In genomic region chr6:151391021-151391470, GRCh38 we compare ENCODE assay signal across 8 cellular contexts. TPM values are rescaled to one million over a fixed set of nuclear protein-coding genes. Genes with fewer than 3 reads are reported as not detected.
DNase-seq lines count a peak whose midpoint lies in the region; ATAC-seq and TF ChIP-seq lines count a peak whose summit lies in the region.

No MANE protein-coding gene starts in this region.

- TF ChIP-seq RAD21 in SK-N-SH (IDR thresholded peaks at IDR 0.05; ENCODE audit: low read length), result no peak

- no peak overlapping the region for H2AFZ ChIP-seq in SK-N-SH (ENCODE audit: low read depth)
- no peak overlapping the region for H2AFZ ChIP-seq in osteoblast (ENCODE audit: low read length)

- TF ChIP-seq EP300 in SK-N-SH (IDR thresholded peaks at IDR 0.05; ENCODE audit: borderline replicate concordance in 1 of 2, low read depth in 1 of 2, low read length in 1 of 2), result no peak

- H3K4me2 ChIP-seq in SK-N-SH (peak overlapping the region; percentile 97), osteoblast (ENCODE audit: insufficient read depth, low read length) (peak overlapping the region; percentile 89)

- no peaks in the 10 kb centered on the region for H3K9me3 Mint-ChIP-seq in activated naive CD4-positive, alpha-beta T cell treated with anti-CD3 and anti-CD28 coated beads, Interleukin-2, amount 10 ng/mL, durations not matched to agents 7 days and 5 days
- H3K9me3 Mint-ChIP-seq in glutamatergic neuron (ENCODE audit: unreplicated experiment), result peaks cover 14% of the 10 kb centered on the region

- H3K27me3 Mint-ChIP-seq in activated naive CD4-positive, alpha-beta T cell treated with anti-CD3 and anti-CD28 coated beads, Interleukin-2, amount 10 ng/mL, durations not matched to agents 7 days and 5 days, result no peaks in the 10 kb centered on the region
- H3K27me3 Mint-ChIP-seq in glutamatergic neuron (ENCODE audit: unreplicated experiment), result peaks cover 11% of the 10 kb centered on the region

- peak overlapping the region; percentile 98 to 99 for H3K27ac ChIP-seq in SK-N-SH (ENCODE audit: low read depth in 2 of 2, low read length in 1 of 2)
- H3K27ac ChIP-seq in osteoblast (ENCODE audit: low read depth, low read length), result peak overlapping the region; percentile 64
- peak overlapping the region; percentile 97 to 99 for H3K27ac ChIP-seq in thoracic aorta

- H3K4me1 ChIP-seq in SK-N-SH (ENCODE audit: control insufficient read depth in 1 of 2, insufficient read depth in 2 of 2, low read depth in 1 of 2, low read length in 1 of 2) (peaks cover 25 to 31% of the 10 kb centered on the region in 2 experiments), osteoblast (ENCODE audit: insufficient read depth, low read length) (peaks cover 44% of the 10 kb centered on the region), thoracic aorta (ENCODE audit: control insufficient read depth in 1 of 2, low read depth in 2 of 2) (peaks cover 33 to 60% of the 10 kb centered on the region in 2 donors)

- H3K27ac Mint-ChIP-seq in activated naive CD4-positive, alpha-beta T cell treated with anti-CD3 and anti-CD28 coated beads, Interleukin-2, amount 10 ng/mL, durations not matched to agents 7 days and 5 days, result peak overlapping the region; percentile 100
- no peak overlapping the region for H3K27ac Mint-ChIP-seq in glutamatergic neuron (ENCODE audit: unreplicated experiment)

- H3K9me3 ChIP-seq in SK-N-SH, result no peaks in the 10 kb centered on the region; the same call in 1 of the 2 replicates
- no peaks in the 10 kb centered on the region for H3K9me3 ChIP-seq in osteoblast (ENCODE audit: low read depth, low read length)
- H3K9me3 ChIP-seq in thoracic aorta, result no peaks in the 10 kb centered on the region

- peak overlapping the region; percentile 95 for H3K9ac ChIP-seq in SK-N-SH

- H3K36me3 Mint-ChIP-seq in activated naive CD4-positive, alpha-beta T cell treated with anti-CD3 and anti-CD28 coated beads, Interleukin-2, amount 10 ng/mL, durations not matched to agents 7 days and 5 days, result peaks cover 32% of the 10 kb centered on the region
- H3K36me3 Mint-ChIP-seq in glutamatergic neuron (ENCODE audit: unreplicated experiment), result no peaks in the 10 kb centered on the region

- H4K20me1 ChIP-seq in SK-N-SH (ENCODE audit: insufficient read depth), result peaks cover 44% of the 10 kb centered on the region
- H4K20me1 ChIP-seq in osteoblast (ENCODE audit: insufficient read depth, low read length), result peaks cover 39% of the 10 kb centered on the region

- H3K27me3 ChIP-seq in SK-N-SH (ENCODE audit: insufficient read depth) (no peaks in the 10 kb centered on the region), osteoblast (ENCODE audit: insufficient read depth, low read length) (no peaks in the 10 kb centered on the region), thoracic aorta (replicated peaks; ENCODE audit: insufficient read depth) (no peaks in the 10 kb centered on the region)

- H3F3A ChIP-seq in SK-N-SH (replicated peaks; ENCODE audit: insufficient read depth), result peaks cover 25% of the 10 kb centered on the region

- no peaks in the 10 kb centered on the region for H3K9me2 ChIP-seq in SK-N-SH

- ATAC-seq in GM19372 (IDR thresholded peaks at IDR 0.05; ENCODE audit: low read depth, unreplicated experiment) (peak; percentile 10), HG03521 (IDR thresholded peaks at IDR 0.05; ENCODE audit: unreplicated experiment) (peak; percentile 8), thoracic aorta (ENCODE audit: insufficient number of reproducible peaks, low FRiP score, low read depth) (no peak)

- no CpG with 5 or more reads among the region's 53 CpGs for WGBS in SK-N-SH (ENCODE audit: low lambda C conversion rate)

- H3K36me3 ChIP-seq in SK-N-SH (replicated peaks in 1 of 2; ENCODE audit: control insufficient read depth in 1 of 2, insufficient read depth in 2 of 2, low read length in 1 of 2), result peaks cover 4 to 15% of the 10 kb centered on the region in 2 experiments
- H3K36me3 ChIP-seq in osteoblast (ENCODE audit: insufficient read depth, low read length), result no peaks in the 10 kb centered on the region
- H3K36me3 ChIP-seq in thoracic aorta, result no peaks in the 10 kb centered on the region

- DNase-seq in C1 segment of cervical spinal cord (lab: John Stamatoyannopoulos, UW), result peak in 13 of 14 donors; percentile 36 to 88 (median 77)
- DNase-seq in SK-N-SH, result peak; percentile 92
- peak; percentile 86 for DNase-seq in activated naive CD4-positive, alpha-beta T cell treated with anti-CD3 and anti-CD28 coated beads, Interleukin-2, amount 10 ng/mL, durations not matched to agents 7 days and 5 days
- DNase-seq in glutamatergic neuron, result peak; percentile 93
- peak; percentile 94 for DNase-seq in osteoblast (ENCODE audit: insufficient read length, low spot score, missing footprints)
- DNase-seq in thoracic aorta (ENCODE audit: low spot score), result peak; percentile 25

- POLR2A ChIA-PET in SK-N-SH (lab: Yijun Ruan, JAX), result interaction anchor here (1.0 to 1.7 kb wide), 2 partner anchors 33 to 61 kb away, joined by 3 to 10 read pairs; partner anchors contain the start of gene RMND1

- peak overlapping the region; percentile 99 for H3K4me3 Mint-ChIP-seq in activated naive CD4-positive, alpha-beta T cell treated with anti-CD3 and anti-CD28 coated beads, Interleukin-2, amount 10 ng/mL, durations not matched to agents 7 days and 5 days
- no peak overlapping the region for H3K4me3 Mint-ChIP-seq in glutamatergic neuron (ENCODE audit: unreplicated experiment)

- H3K4me3 ChIP-seq in SK-N-SH (ENCODE audit: low read depth in 2 of 2, low read length in 1 of 2), result peak overlapping the region; percentile 76 to 92
- peak overlapping the region; percentile 88 for H3K4me3 ChIP-seq in osteoblast (ENCODE audit: insufficient read depth, low read length)
- peak overlapping the region; percentile 85 for H3K4me3 ChIP-seq in thoracic aorta

- H3K79me2 ChIP-seq in SK-N-SH (ENCODE audit: insufficient read depth) (peaks cover 80% of the 10 kb centered on the region), osteoblast (ENCODE audit: insufficient read depth, low read length) (peaks cover 75% of the 10 kb centered on the region)

- TF ChIP-seq CTCF in SK-N-SH (IDR thresholded peaks at IDR 0.05), result no peak
- TF ChIP-seq CTCF in glutamatergic neuron (IDR thresholded peaks at IDR 0.05; ENCODE audit: partially characterized antibody, unreplicated experiment), result no peak
- TF ChIP-seq CTCF in osteoblast (IDR thresholded peaks at IDR 0.05; ENCODE audit: extremely low read depth, low read depth, low read length), result no peak
- TF ChIP-seq CTCF in thoracic aorta (IDR thresholded peaks at IDR 0.05), result no peak

- peaks cover 63% of the 10 kb centered on the region for H3K4me1 Mint-ChIP-seq in activated naive CD4-positive, alpha-beta T cell treated with anti-CD3 and anti-CD28 coated beads, Interleukin-2, amount 10 ng/mL, durations not matched to agents 7 days and 5 days
- H3K4me1 Mint-ChIP-seq in glutamatergic neuron (ENCODE audit: low read depth, unreplicated experiment), result peaks cover 12% of the 10 kb centered on the region

- CTCF ChIA-PET in SK-N-SH (lab: Yijun Ruan, JAX), result interaction anchor here (1.8 to 2.6 kb wide), 2 partner anchors 15 to 499 kb away, joined by 8 to 9 read pairs; no protein-coding TSS in a partner anchor
- CTCF ChIA-PET in activated naive CD4-positive, alpha-beta T cell treated with anti-CD3 and anti-CD28 coated beads, Interleukin-2, amount 10 ng/mL, durations not matched to agents 7 days and 5 days (lab: Charles Lee), result interaction anchor here (1.1 kb wide), 1 partner anchor 49 kb away, joined by 3 read pairs; no protein-coding TSS in a partner anchor

TF ChIP-seq in SK-N-SH, 30 proteins besides CTCF, POLR2A, EP300 and RAD21 (continues in another document):
- TF ChIP-seq FOSL2 (IDR thresholded peaks at IDR 0.05; ENCODE audit: borderline replicate concordance, low read depth) (no peak), MEF2A (IDR thresholded peaks at IDR 0.05; ENCODE audit: borderline replicate concordance, low read depth) (no peak), YY1 (IDR thresholded peaks at IDR 0.05; ENCODE audit: low read depth) (no peak), IRF3 (IDR thresholded peaks at IDR 0.05; ENCODE audit: low read depth, low read length) (no peak), NFIC (IDR thresholded peaks at IDR 0.05; ENCODE audit: borderline replicate concordance) (no peak), RXRA (IDR thresholded peaks at IDR 0.05; ENCODE audit: borderline replicate concordance, low read depth) (no peak), ELF1 (IDR thresholded peaks at IDR 0.05) (no peak), FOXM1 (IDR thresholded peaks at IDR 0.05; ENCODE audit: low read depth) (no peak), SIN3A (IDR thresholded peaks at IDR 0.05; ENCODE audit: borderline replicate concordance, low read depth, low read length) (no peak; the same call in 1 of the 2 replicates), RFX5 (IDR thresholded peaks at IDR 0.05; ENCODE audit: low read length) (no peak), CHD2 (IDR thresholded peaks at IDR 0.05; ENCODE audit: low read length, partially characterized antibody) (no peak)
- TF ChIP-seq, protein P1, sequence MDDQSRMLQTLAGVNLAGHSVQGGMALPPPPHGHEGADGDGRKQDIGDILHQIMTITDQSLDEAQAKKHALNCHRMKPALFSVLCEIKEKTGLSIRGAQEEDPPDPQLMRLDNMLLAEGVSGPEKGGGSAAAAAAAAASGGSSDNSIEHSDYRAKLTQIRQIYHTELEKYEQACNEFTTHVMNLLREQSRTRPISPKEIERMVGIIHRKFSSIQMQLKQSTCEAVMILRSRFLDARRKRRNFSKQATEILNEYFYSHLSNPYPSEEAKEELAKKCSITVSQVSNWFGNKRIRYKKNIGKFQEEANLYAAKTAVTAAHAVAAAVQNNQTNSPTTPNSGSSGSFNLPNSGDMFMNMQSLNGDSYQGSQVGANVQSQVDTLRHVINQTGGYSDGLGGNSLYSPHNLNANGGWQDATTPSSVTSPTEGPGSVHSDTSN (IDR thresholded peaks at IDR 0.05), result no peak
- TF ChIP-seq, protein P2, sequence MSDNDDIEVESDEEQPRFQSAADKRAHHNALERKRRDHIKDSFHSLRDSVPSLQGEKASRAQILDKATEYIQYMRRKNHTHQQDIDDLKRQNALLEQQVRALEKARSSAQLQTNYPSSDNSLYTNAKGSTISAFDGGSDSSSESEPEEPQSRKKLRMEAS (IDR thresholded peaks at IDR 0.05; ENCODE audit: low read depth), result no peak

RNA-seq across cellular contexts. Expression of gene ZBTB2, which starts 0.3 kb away (rescaled TPM):
- 6.7 and 7.8 TPM in 2 replicates for polyA plus RNA-seq in SK-N-SH (2012; rRNA removed)
- 6.2 and 7.0 TPM in 2 replicates for polyA plus RNA-seq in SK-N-SH (2012; cell fraction: cytosol; rRNA removed)
- 3.3 and 5.3 TPM in 2 replicates for polyA plus RNA-seq in SK-N-SH (2012; cell fraction: nucleus; rRNA removed)
- total RNA-seq in glutamatergic neuron (ENCODE audit: unreplicated experiment), result 6.7 TPM
- 7.1 and 8.7 TPM in 2 replicates for total RNA-seq in osteoblast
- total RNA-seq in thoracic aorta, result 1 to 10 TPM; 5.3 to 8.4 TPM

Comparison
In these comparisons a context has a peak if more than half of its experiments do, and no peak if none do; other contexts are left out.
1. DNase-seq: peak in every context shown above with its lines; median percentile 94 in osteoblast; 93 in glutamatergic neuron; 92 in SK-N-SH; 86 in activated naive CD4-positive, alpha-beta T cell treated with anti-CD3 and anti-CD28 coated beads, Interleukin-2, amount 10 ng/mL, durations not matched to agents 7 days and 5 days; 77 in C1 segment of cervical spinal cord; 25 in thoracic aorta.